ENCODE assay signal across 8 cellular contexts in the genomic region with DNA sequence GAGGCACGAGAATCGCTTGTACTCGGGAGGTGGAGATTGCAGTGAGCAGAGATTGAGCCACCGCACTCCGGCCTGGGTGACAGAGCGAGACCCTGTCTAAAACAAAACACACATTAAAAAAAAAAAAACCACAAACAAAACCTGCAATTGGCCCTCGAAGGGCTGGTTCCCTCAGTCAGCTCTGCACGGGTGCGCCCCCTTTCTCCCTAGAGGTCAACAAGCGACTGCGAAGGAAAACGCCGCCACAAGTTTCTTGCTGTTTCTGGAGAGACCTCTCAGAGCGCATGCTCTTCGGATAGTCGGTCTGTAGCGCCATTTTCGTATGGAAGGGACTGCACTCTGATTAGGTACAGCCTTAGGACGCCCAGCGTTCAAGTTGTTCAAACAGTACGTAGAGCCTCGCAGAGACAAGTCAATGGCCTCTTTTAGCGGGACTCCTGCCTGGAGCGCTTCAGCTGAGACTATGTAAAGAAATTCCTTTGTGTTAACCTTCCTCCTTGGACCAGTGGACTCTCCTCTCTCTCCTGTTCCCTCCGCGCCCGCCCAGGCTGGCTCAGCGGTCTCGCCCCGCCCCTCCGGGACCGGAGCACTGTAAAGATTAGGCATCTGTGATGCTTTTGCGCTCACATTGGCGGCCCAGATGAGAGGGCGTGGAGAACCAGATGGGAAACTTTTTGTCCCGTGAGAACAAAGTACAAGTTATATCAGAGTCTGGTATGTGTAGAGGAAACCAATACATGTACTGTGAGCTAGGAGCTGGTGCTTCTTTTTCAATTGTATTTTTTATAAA. TPM values are rescaled to one million over a fixed set of nuclear protein-coding genes. Genes with fewer than 3 reads are reported as not detected.
DNase-seq lines count a peak whose midpoint lies in the region; ATAC-seq and TF ChIP-seq lines count a peak whose summit lies in the region.

No MANE protein-coding gene starts in this region.

- DNase-seq in GM10266 (ENCODE audit: extremely low spot score): peak; percentile 80
- DNase-seq in NAMALWA (ENCODE audit: low spot score): peak; percentile 99
- peak; percentile 84 for DNase-seq in SK-N-MC (ENCODE audit: low read depth, low spot score)
- DNase-seq in glutamatergic neuron: peak; percentile 89
- DNase-seq in osteoblast (ENCODE audit: insufficient read length, low spot score, missing footprints): peak; percentile 91
- DNase-seq in thoracic aorta (ENCODE audit: low spot score): peak; percentile 60

- H3K4me3 Mint-ChIP-seq in activated naive CD4-positive, alpha-beta T cell treated with anti-CD3 and anti-CD28 coated beads, Interleukin-2, amount 50 U/mL, for 24 hours: peak overlapping the region; percentile 98
- H3K4me3 Mint-ChIP-seq in glutamatergic neuron (ENCODE audit: unreplicated experiment): peak overlapping the region; percentile 99

- H2AFZ ChIP-seq in osteoblast (ENCODE audit: low read length): peak overlapping the region; percentile 96

- H3K9me3 ChIP-seq in SK-N-MC (ENCODE audit: low read depth, low read length) (no peaks in the 10 kb centered on the region), osteoblast (ENCODE audit: low read depth, low read length) (no peaks in the 10 kb centered on the region), thoracic aorta (no peaks in the 10 kb centered on the region)

- H3K4me2 ChIP-seq in osteoblast (ENCODE audit: insufficient read depth, low read length): peak overlapping the region; percentile 94

- no peaks in the 10 kb centered on the region for H4K20me1 ChIP-seq in osteoblast (ENCODE audit: insufficient read depth, low read length)

- ATAC-seq in HG02571 (IDR thresholded peaks at IDR 0.05; ENCODE audit: unreplicated experiment) (peak; percentile 63), thoracic aorta (ENCODE audit: insufficient number of reproducible peaks, low FRiP score, low read depth) (peak; percentile 57)

- H3K27me3 Mint-ChIP-seq in activated naive CD4-positive, alpha-beta T cell treated with anti-CD3 and anti-CD28 coated beads, Interleukin-2, amount 50 U/mL, for 24 hours: no peaks in the 10 kb centered on the region
- peaks cover 13% of the 10 kb centered on the region for H3K27me3 Mint-ChIP-seq in glutamatergic neuron (ENCODE audit: unreplicated experiment)

- TF ChIP-seq CTCF in GM10266 (IDR thresholded peaks at IDR 0.05; ENCODE audit: control insufficient read depth, insufficient read depth, low read depth, missing control alignments) (peak; percentile 65), glutamatergic neuron (IDR thresholded peaks at IDR 0.05; ENCODE audit: partially characterized antibody, unreplicated experiment) (no peak), osteoblast (IDR thresholded peaks at IDR 0.05; ENCODE audit: extremely low read depth, low read depth, low read length) (no peak), thoracic aorta (IDR thresholded peaks at IDR 0.05) (no peak)

- H3K4me1 Mint-ChIP-seq in activated naive CD4-positive, alpha-beta T cell treated with anti-CD3 and anti-CD28 coated beads, Interleukin-2, amount 50 U/mL, for 24 hours: peaks cover 34% of the 10 kb centered on the region
- peaks cover 19% of the 10 kb centered on the region for H3K4me1 Mint-ChIP-seq in glutamatergic neuron (ENCODE audit: low read depth, unreplicated experiment)

- peaks cover 3% of the 10 kb centered on the region for H3K79me2 ChIP-seq in osteoblast (ENCODE audit: insufficient read depth, low read length)

- H3K4me3 ChIP-seq in SK-N-MC (peak overlapping the region; percentile 85), osteoblast (ENCODE audit: insufficient read depth, low read length) (peak overlapping the region; percentile 86), thoracic aorta (peak overlapping the region; percentile 92)

- H3K27me3 ChIP-seq in osteoblast (ENCODE audit: insufficient read depth, low read length): no peaks in the 10 kb centered on the region
- no peaks in the 10 kb centered on the region for H3K27me3 ChIP-seq in thoracic aorta (replicated peaks; ENCODE audit: insufficient read depth)

- H3K36me3 ChIP-seq in SK-N-MC (ENCODE audit: insufficient read depth, low read length) (no peaks in the 10 kb centered on the region), osteoblast (ENCODE audit: insufficient read depth, low read length) (no peaks in the 10 kb centered on the region), thoracic aorta (no peaks in the 10 kb centered on the region)

- peaks cover 2% of the 10 kb centered on the region for H3K36me3 Mint-ChIP-seq in activated naive CD4-positive, alpha-beta T cell treated with anti-CD3 and anti-CD28 coated beads, Interleukin-2, amount 50 U/mL, for 24 hours
- H3K36me3 Mint-ChIP-seq in glutamatergic neuron (ENCODE audit: unreplicated experiment): no peaks in the 10 kb centered on the region

- peak overlapping the region; percentile 96 for H3K27ac Mint-ChIP-seq in activated naive CD4-positive, alpha-beta T cell treated with anti-CD3 and anti-CD28 coated beads, Interleukin-2, amount 50 U/mL, for 24 hours
- H3K27ac Mint-ChIP-seq in glutamatergic neuron (ENCODE audit: unreplicated experiment): peak overlapping the region; percentile 99

- peaks cover 20% of the 10 kb centered on the region for H3K4me1 ChIP-seq in osteoblast (ENCODE audit: insufficient read depth, low read length)
- peaks cover 0 to 19% of the 10 kb centered on the region in 2 donors for H3K4me1 ChIP-seq in thoracic aorta (ENCODE audit: control insufficient read depth in 1 of 2, low read depth in 2 of 2)

- peak overlapping the region; percentile 91 for H3K27ac ChIP-seq in SK-N-MC
- peak overlapping the region; percentile 71 for H3K27ac ChIP-seq in osteoblast (ENCODE audit: low read depth, low read length)
- peak overlapping the region; percentile 55 to 62 for H3K27ac ChIP-seq in thoracic aorta

- peak overlapping the region; percentile 68 for H3K9ac ChIP-seq in SK-N-MC (ENCODE audit: insufficient read length)

- H3K9me3 Mint-ChIP-seq in activated naive CD4-positive, alpha-beta T cell treated with anti-CD3 and anti-CD28 coated beads, Interleukin-2, amount 50 U/mL, for 24 hours: no peaks in the 10 kb centered on the region
- peaks cover 17% of the 10 kb centered on the region for H3K9me3 Mint-ChIP-seq in glutamatergic neuron (ENCODE audit: unreplicated experiment)

RNA-seq across cellular contexts. Expression of gene CDC14A, which starts 1.0 kb away (rescaled TPM):
- 9.2 TPM for total RNA-seq in glutamatergic neuron (ENCODE audit: unreplicated experiment)
- 6.5 and 6.9 TPM in 2 replicates for total RNA-seq in osteoblast
- total RNA-seq in thoracic aorta: 10 to 100 TPM; 10.6 to 11.3 TPM

Comparison
In these comparisons a context has a peak if more than half of its experiments do, and no peak if none do; other contexts are left out.
1. Peak in every context shown above with its lines: DNase-seq, ATAC-seq, H3K4me3 ChIP-seq and H3K27ac ChIP-seq.